ENCODE assay signal across 1 cellular context in genomic region chrX:23779025-23779424, GRCh38.
TF ChIP-seq lines count a peak whose summit lies in the region.

No MANE protein-coding gene starts in this region.

TF ChIP-seq in K562, 482 proteins besides CTCF, POLR2A, EP300 and RAD21:
- TF ChIP-seq HMBOX1 (IDR thresholded peaks at IDR 0.05) (peak; percentile 63), ZBTB17 (CRISPR knock-in tag; IDR thresholded peaks at IDR 0.05) (no peak), KLF13 (tag; IDR thresholded peaks at IDR 0.05; ENCODE audit: borderline replicate concordance, low read depth) (no peak), GMEB1 (CRISPR knock-in tag; IDR thresholded peaks at IDR 0.05) (no peak)
TF ChIP-seq in K562: peak in this region for 1.
